Comparison of ENCODE assay signal across 13 cellular contexts in the genomic region with DNA sequence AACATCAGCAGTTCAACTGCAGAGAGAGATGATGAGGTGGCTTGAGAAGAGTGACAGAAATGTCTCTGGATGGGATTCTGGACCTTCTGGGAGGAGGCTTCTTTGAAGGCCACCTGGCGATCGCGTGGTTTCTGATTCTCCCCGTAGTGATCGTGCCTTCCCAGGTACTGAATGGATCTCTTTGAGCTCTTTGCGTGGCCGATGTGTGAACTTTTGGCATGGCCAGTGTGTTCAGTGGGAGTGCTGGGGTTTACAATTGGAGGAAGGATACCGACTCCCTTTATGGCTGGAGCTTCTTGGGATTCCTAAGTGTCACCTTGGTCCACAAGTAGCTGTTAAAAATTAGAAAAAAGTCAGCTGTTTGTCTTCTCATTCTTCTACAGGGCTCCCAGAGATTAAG.
DNase-seq lines count a peak whose midpoint lies in the region; ATAC-seq and TF ChIP-seq lines count a peak whose summit lies in the region.
"Had no signal": no experiment of that assay in that cellular context is flagged by ENCODE, and none has a peak within 500 bp of the region (broad histone marks: within the 10 kb centered on the region; RNA-seq: fewer than 3 reads in every experiment).

No MANE protein-coding gene starts in this region.

- no peak overlapping the region for H4K91ac ChIP-seq in neuronal stem cell (ENCODE audit: low read depth, low read length, poor library complexity)

- no peak overlapping the region for H3K14ac ChIP-seq in neuronal stem cell (ENCODE audit: low read length)

- no peak overlapping the region for H2BK5ac ChIP-seq in neuronal stem cell (ENCODE audit: low read length)

- ATAC-seq in Right ventricle myocardium superior (ENCODE audit: poor library complexity) (peak; percentile 26), left ventricle myocardium superior (peak; percentile 53), GM19463 (IDR thresholded peaks at IDR 0.05; ENCODE audit: unreplicated experiment) (no peak), HG03520 (IDR thresholded peaks at IDR 0.05; ENCODE audit: unreplicated experiment) (no peak)

- no peak for TF ChIP-seq POLR2A in uterus (IDR thresholded peaks at IDR 0.05)

- H2BK120ac ChIP-seq in neuronal stem cell (ENCODE audit: low read depth, low read length): no peak overlapping the region

- H2BK12ac ChIP-seq in neuronal stem cell (ENCODE audit: low read length): peak overlapping the region; percentile 33

- no peak overlapping the region for H2BK15ac ChIP-seq in neuronal stem cell (ENCODE audit: low read length)

- no peak overlapping the region for H2AK5ac ChIP-seq in neuronal stem cell (ENCODE audit: low read depth, low read length)

- intact Hi-C loops in Right ventricle myocardium superior (cut with DNase I): loop anchor here (5.0 kb wide), 1 partner anchor 432 kb away; a partner anchor contains a TSS
- intact Hi-C loops in cardiac septum (cut with DNase I): loop anchor here (10.0 kb wide), 3 partner anchors 280 to 500 kb away; no protein-coding TSS in a partner anchor
- intact Hi-C loops in left ventricle myocardium superior (cut with micrococcal nuclease): loop anchor here (5.0 kb wide), 1 partner anchor 432 kb away; a partner anchor contains a TSS
- intact Hi-C loops in uterus (cut with DNase I; ENCODE audit: low total_unique reads): loop anchor here (5.0 kb wide), 1 partner anchor 432 kb away; a partner anchor contains a TSS

- H3K27me3 ChIP-seq in neuronal stem cell (ENCODE audit: control insufficient read depth in 3 of 3, insufficient read depth in 3 of 3, low read depth in 1 of 3, low read length in 3 of 3): no peaks in the 10 kb centered on the region
- no peaks in the 10 kb centered on the region for H3K27me3 ChIP-seq in uterus
- H3K27me3 ChIP-seq: BE2C had no signal

- H3K4me3 ChIP-seq in neuronal stem cell (ENCODE audit: low read length in 2 of 2) (no peak overlapping the region), uterus (no peak overlapping the region)

- H4K8ac ChIP-seq in neuronal stem cell (ENCODE audit: low read depth, low read length): no peak overlapping the region

- no peaks in the 10 kb centered on the region for H3K79me1 ChIP-seq in neuronal stem cell (ENCODE audit: low read depth, low read length)

- H3K27ac ChIP-seq in neuronal stem cell (replicated peaks; ENCODE audit: low read length) (no peak overlapping the region), uterus (peak overlapping the region; percentile 25 to 39)
- H3K27ac ChIP-seq: KMS-11 had no signal

- no peak overlapping the region for H3K23ac ChIP-seq in neuronal stem cell (ENCODE audit: low read depth, low read length, poor library complexity)

- no peak overlapping the region for H3K4me2 ChIP-seq in neuronal stem cell (ENCODE audit: insufficient read depth, low read length, poor library complexity, severe bottlenecking)
- H3K4me2 ChIP-seq: KMS-11 had no signal

- H3K4me1 ChIP-seq in neuronal stem cell (ENCODE audit: control insufficient read depth in 2 of 2, insufficient read depth in 1 of 2, low read depth in 1 of 2, low read length in 2 of 2): peaks cover 16 to 17% of the 10 kb centered on the region in 2 donors
- H3K4me1 ChIP-seq in uterus: no peaks in the 10 kb centered on the region
- H3K4me1 ChIP-seq: BE2C had no signal

- no peak overlapping the region for H3K9ac ChIP-seq in neuronal stem cell (ENCODE audit: low read depth, low read length, poor library complexity)
- H3K9ac ChIP-seq: KMS-11 had no signal

- H3K9me3 ChIP-seq in neuronal stem cell (replicated peaks in 1 of 2; ENCODE audit: control insufficient read depth in 2 of 2, insufficient read depth in 1 of 2, low read depth in 1 of 2, low read length in 2 of 2): peaks cover 0 to 8% of the 10 kb centered on the region in 2 donors
- no peaks in the 10 kb centered on the region for H3K9me3 ChIP-seq in uterus
- H3K9me3 ChIP-seq: BE2C had no signal

- no peak overlapping the region for H2AFZ ChIP-seq in neuronal stem cell (ENCODE audit: low read length)

- no CpG with 5 or more reads among the region's 8 CpGs for WGBS in neuronal stem cell (ENCODE audit: extremely low coverage in 2 of 2, insufficient read length in 2 of 2, insufficient replicate concordance in 1 of 2), 2 donors

- no peak overlapping the region for H3K4ac ChIP-seq in neuronal stem cell (ENCODE audit: low read length)

- H3K36me3 ChIP-seq in neuronal stem cell (replicated peaks in 1 of 2; ENCODE audit: control insufficient read depth in 2 of 2, insufficient read depth in 2 of 2, low read length in 2 of 2) (no peaks in the 10 kb centered on the region), uterus (no peaks in the 10 kb centered on the region)
- H3K36me3 ChIP-seq: BE2C had no signal

- no peak for DNase-seq in Right ventricle myocardium superior
- no peak for DNase-seq in cardiac septum (ENCODE audit: low spot score)
- DNase-seq in left ventricle myocardium superior: no peak
- DNase-seq in neuronal stem cell (ENCODE audit: low spot score): no peak
- no peak for DNase-seq in uterus
- DNase-seq in T-helper 1 cell: no peak
- DNase-seq: H7, NCI-H1417 treated with DMSO at 0.1 percent for 48 hours, NCI-H226 had no signal

- H3K18ac ChIP-seq in neuronal stem cell (ENCODE audit: low read length): peak overlapping the region; percentile 85

- TF ChIP-seq CTCF in uterus (IDR thresholded peaks at IDR 0.05): no peak

Comparison
In these comparisons a context has a peak if more than half of its experiments do, and no peak if none do; other contexts are left out.
1. ATAC-seq: peak in Right ventricle myocardium superior (single experiment) and left ventricle myocardium superior (single experiment); none in GM19463 (single experiment) and HG03520 (single experiment).